In genomic region chr2:110094884-110095534, GRCh38 we compare ENCODE assay signal across 4 cellular contexts. TPM values are rescaled to one million over a fixed set of nuclear protein-coding genes. Genes with fewer than 3 reads are reported as not detected.
"Had no signal": no experiment of that assay in that cellular context is flagged by ENCODE, and none has a peak within 500 bp of the region (broad histone marks: within the 10 kb centered on the region; RNA-seq: fewer than 3 reads in every experiment).

No MANE protein-coding gene starts in this region.

RNA-seq across cellular contexts. Expression of gene MALL, which starts 20.6 kb away (rescaled TPM):
- total RNA-seq: HepG2, SK-MEL-5 had no signal
- polyA plus RNA-seq: HepG2, IgD-negative memory B cell, K562 had no signal
